In genomic region chr13:40673414-40673813, GRCh38 we compare ENCODE assay signal across 19 cellular contexts. TPM values are rescaled to one million over a fixed set of nuclear protein-coding genes. Genes with fewer than 3 reads are reported as not detected.
A peak's percentile ranks its signal among the peaks of the same experiment; 100 is the strongest.
DNase-seq lines count a peak whose midpoint lies in the region; ATAC-seq, FAIRE-seq and TF ChIP-seq lines count a peak whose summit lies in the region.
"Had no signal": no experiment of that assay in that cellular context is flagged by ENCODE, and none has a peak within 500 bp of the region (broad histone marks: within the 10 kb centered on the region; RNA-seq: fewer than 3 reads in every experiment).

No MANE protein-coding gene starts in this region.

- DNase-seq in activated naive CD4-positive, alpha-beta T cell (lab: John Stamatoyannopoulos, UW), result no peak
- DNase-seq in Karpas-422 (no peak), K562 (ENCODE audit: extremely low read depth in 1 of 4, low spot score in 3 of 4) (no peak), prostate gland (ENCODE audit: low spot score) (no peak), dermis blood vessel endothelial cell (no peak)
- DNase-seq: 8988T; CD8-positive, alpha-beta memory T cell; DMS79; MM.1S; NCI-H1105; NCI-H2107; NCI-H524 treated with DMSO at 0.1 percent for 48 hours; SIG-M5 had no signal

- no peaks in the 10 kb centered on the region for H4K20me1 ChIP-seq in Karpas-422 (ENCODE audit: insufficient read depth, low read depth, low read length)
- no peaks in the 10 kb centered on the region for H4K20me1 ChIP-seq in K562 (replicated peaks; ENCODE audit: control insufficient read depth, insufficient read depth, low read length)
- H4K20me1 ChIP-seq: BLaER1 had no signal

- H3K36me3 Mint-ChIP-seq in activated naive CD4-positive, alpha-beta T cell treated with anti-CD3 and anti-CD28 coated beads, Interleukin-2, amount 50 U/mL, for 24 hours, result no peaks in the 10 kb centered on the region
- no peaks in the 10 kb centered on the region for H3K36me3 Mint-ChIP-seq in stimulated activated memory B cell treated with anti-CD40 and anti-IgM and Interleukin-4, amounts not matched to agents 10 μg/mL and 1 μg/mL and 100 μg/mL, for 72 hours
- H3K36me3 Mint-ChIP-seq: CD8-positive, alpha-beta memory T cell had no signal

- H3K4me1 ChIP-seq in Karpas-422 (ENCODE audit: low read length) (peaks cover 36% of the 10 kb centered on the region), K562 (replicated peaks in 1 of 2; ENCODE audit: control insufficient read depth in 2 of 2, insufficient read depth in 2 of 2, low read length in 2 of 2) (peaks cover 2 to 14% of the 10 kb centered on the region in 2 experiments; a peak in 2 of 5 replicates), iPS-20b (ENCODE audit: insufficient read depth, low read length) (peaks cover 47% of the 10 kb centered on the region), prostate gland (replicated peaks) (no peaks in the 10 kb centered on the region)

- no TSS peak for BruUV-seq in K562 (replicated peaks; lab: Mats Ljungman, UMichigan)

- ATAC-seq in K562, result no peak
- no peak for ATAC-seq in stimulated activated memory B cell treated with anti-CD40 and anti-IgM and Interleukin-4, amounts not matched to agents 10 μg/mL and 1 μg/mL and 100 μg/mL, for 72 hours

- H3K4me2 ChIP-seq in Karpas-422 (ENCODE audit: low read depth, low read length, poor library complexity, severe bottlenecking) (no peak overlapping the region), K562 (ENCODE audit: insufficient read depth, low read length) (no peak overlapping the region)
- H3K4me2 ChIP-seq: BLaER1 had no signal

- H3K4me3 ChIP-seq in Karpas-422 (ENCODE audit: low read length) (no peak overlapping the region), K562 (no peak overlapping the region), iPS-20b (ENCODE audit: low read length) (peak overlapping the region; percentile 44; the same call in 1 of the 2 replicates), prostate gland (no peak overlapping the region)
- H3K4me3 ChIP-seq: BLaER1 had no signal

- H3K9me3 ChIP-seq in Karpas-422 (ENCODE audit: low read length) (no peaks in the 10 kb centered on the region), K562 (replicated peaks; ENCODE audit: control insufficient read depth, insufficient read depth, low read depth, low read length) (no peaks in the 10 kb centered on the region), iPS-20b (ENCODE audit: insufficient read depth, low read depth, low read length) (no peaks in the 10 kb centered on the region), prostate gland (no peaks in the 10 kb centered on the region)
- H3K9me3 ChIP-seq: BLaER1 had no signal

- no peak for TF ChIP-seq POLR2A in K562 (conservative IDR thresholded peaks at IDR 0.05)
- no peak for TF ChIP-seq POLR2A in prostate gland (IDR thresholded peaks at IDR 0.05)

- intact Hi-C loops in K562 (cut with micrococcal nuclease) (no loop called here), prostate gland (cut with DNase I) (no loop called here)

- no peaks in the 10 kb centered on the region for H3K9me1 ChIP-seq in K562 (ENCODE audit: control insufficient read depth, insufficient read depth, low read length)

- H3K27ac ChIP-seq in Karpas-422 (ENCODE audit: low read length) (peak overlapping the region; percentile 74), K562 (ENCODE audit: extremely low read depth, low read depth, low read length) (no peak overlapping the region), iPS-20b (ENCODE audit: low read length) (peak overlapping the region; percentile 87), prostate gland (no peak overlapping the region)
- H3K27ac ChIP-seq: BLaER1 had no signal

- TF ChIP-seq RAD21 in K562 (CRISPR knock-in tag; conservative IDR thresholded peaks at IDR 0.05 in 1 of 2, IDR thresholded peaks at IDR 0.05 in 1 of 2), result no peak

- H3K9ac ChIP-seq in Karpas-422 (ENCODE audit: low read length) (no peak overlapping the region), K562 (ENCODE audit: insufficient read depth in 1 of 2, low read depth in 2 of 2, low read length in 2 of 2) (no peak overlapping the region), iPS-20b (ENCODE audit: low read depth, low read length) (peak overlapping the region; percentile 54; the same call in 1 of the 2 replicates)
- H3K9ac ChIP-seq: BLaER1 had no signal

- H3K27me3 Mint-ChIP-seq in activated naive CD4-positive, alpha-beta T cell treated with anti-CD3 and anti-CD28 coated beads, Interleukin-2, amount 50 U/mL, for 24 hours, result no peaks in the 10 kb centered on the region
- H3K27me3 Mint-ChIP-seq in stimulated activated memory B cell treated with anti-CD40 and anti-IgM and Interleukin-4, amounts not matched to agents 10 μg/mL and 1 μg/mL and 100 μg/mL, for 72 hours, result no peaks in the 10 kb centered on the region
- H3K27me3 Mint-ChIP-seq: CD8-positive, alpha-beta memory T cell had no signal

- no peaks in the 10 kb centered on the region for H3K79me2 ChIP-seq in Karpas-422 (ENCODE audit: low read length)
- H3K79me2 ChIP-seq in K562 (ENCODE audit: control insufficient read depth, insufficient read depth, low read length), result no peaks in the 10 kb centered on the region

- H3K9me3 Mint-ChIP-seq in activated naive CD4-positive, alpha-beta T cell treated with anti-CD3 and anti-CD28 coated beads, Interleukin-2, amount 50 U/mL, for 24 hours, result no peaks in the 10 kb centered on the region
- no peaks in the 10 kb centered on the region for H3K9me3 Mint-ChIP-seq in stimulated activated memory B cell treated with anti-CD40 and anti-IgM and Interleukin-4, amounts not matched to agents 10 μg/mL and 1 μg/mL and 100 μg/mL, for 72 hours
- H3K9me3 Mint-ChIP-seq: CD8-positive, alpha-beta memory T cell had no signal

- peak overlapping the region; percentile 55 for H3K27ac Mint-ChIP-seq in activated naive CD4-positive, alpha-beta T cell treated with anti-CD3 and anti-CD28 coated beads, Interleukin-2, amount 50 U/mL, for 24 hours
- no peak overlapping the region for H3K27ac Mint-ChIP-seq in stimulated activated memory B cell treated with anti-CD40 and anti-IgM and Interleukin-4, amounts not matched to agents 10 μg/mL and 1 μg/mL and 100 μg/mL, for 72 hours
- H3K27ac Mint-ChIP-seq: CD8-positive, alpha-beta memory T cell had no signal

- H3K4me1 Mint-ChIP-seq in activated naive CD4-positive, alpha-beta T cell treated with anti-CD3 and anti-CD28 coated beads, Interleukin-2, amount 50 U/mL, for 24 hours, result peaks cover 38% of the 10 kb centered on the region
- H3K4me1 Mint-ChIP-seq in stimulated activated memory B cell treated with anti-CD40 and anti-IgM and Interleukin-4, amounts not matched to agents 10 μg/mL and 1 μg/mL and 100 μg/mL, for 72 hours, result peaks cover 2% of the 10 kb centered on the region

- no peaks in the 10 kb centered on the region for H3K36me3 ChIP-seq in Karpas-422 (ENCODE audit: insufficient read depth, low read length)
- H3K36me3 ChIP-seq in K562 (ENCODE audit: control insufficient read depth, insufficient read depth, low read length), result no peaks in the 10 kb centered on the region
- no peaks in the 10 kb centered on the region for H3K36me3 ChIP-seq in iPS-20b (ENCODE audit: insufficient read depth, low read depth, low read length)
- H3K36me3 ChIP-seq in prostate gland, result no peaks in the 10 kb centered on the region
- H3K36me3 ChIP-seq: BLaER1 had no signal

- TF ChIP-seq CTCF in K562 (IDR thresholded peaks at IDR 0.05 in 2 of 3, conservative IDR thresholded peaks at IDR 0.05 in 1 of 3; ENCODE audit: insufficient read depth in 2 of 3, low read depth in 1 of 3, low read length in 3 of 3) (no peak), prostate gland (IDR thresholded peaks at IDR 0.05) (no peak)

- CTCF ChIA-PET in K562 (lab: Yijun Ruan, JAX; ENCODE audit: low intra/inter-chr PET ratio), result no interaction called here

- H3K9me2 ChIP-seq in Karpas-422 (replicated peaks; ENCODE audit: insufficient read depth, low read length), result no peaks in the 10 kb centered on the region

- no peak for FAIRE-seq in K562 (lab: Jason Lieb, UNC)
- FAIRE-seq: D721Med, RCC 7860 had no signal

- POLR2A ChIA-PET in K562 (lab: Yijun Ruan, JAX), result interaction anchor here (0.7 kb wide), 1 partner anchor 1578 kb away, joined by 3 read pairs; no protein-coding TSS in a partner anchor

- H3K27me3 ChIP-seq in Karpas-422 (ENCODE audit: low read length) (no peaks in the 10 kb centered on the region), K562 (ENCODE audit: control insufficient read depth in 2 of 2, insufficient read depth in 2 of 2, low read length in 2 of 2) (no peaks in the 10 kb centered on the region), iPS-20b (ENCODE audit: insufficient read depth, low read length) (no peaks in the 10 kb centered on the region), prostate gland (replicated peaks; ENCODE audit: insufficient read depth) (no peaks in the 10 kb centered on the region)
- H3K27me3 ChIP-seq: BLaER1 had no signal

- in situ Hi-C loops in K562 (cut with MboI), result no loop called here

- no peak for TF ChIP-seq EP300 in K562 (IDR thresholded peaks at IDR 0.05; ENCODE audit: low read length)

- no peak overlapping the region for H2AFZ ChIP-seq in Karpas-422 (ENCODE audit: low read length)
- 0 out of 2 replicates have a peak overlapping the region, but pooled peaks have one; percentile 24 for H2AFZ ChIP-seq in K562 (ENCODE audit: low read depth, low read length)

- H3K4me3 Mint-ChIP-seq in activated naive CD4-positive, alpha-beta T cell treated with anti-CD3 and anti-CD28 coated beads, Interleukin-2, amount 50 U/mL, for 24 hours, result peak overlapping the region; percentile 33
- no peak overlapping the region for H3K4me3 Mint-ChIP-seq in stimulated activated memory B cell treated with anti-CD40 and anti-IgM and Interleukin-4, amounts not matched to agents 10 μg/mL and 1 μg/mL and 100 μg/mL, for 72 hours
- H3K4me3 Mint-ChIP-seq: CD8-positive, alpha-beta memory T cell had no signal

RNA-seq across cellular contexts. Expression of gene FOXO1, which starts 7.0 kb away (rescaled TPM):
- total RNA-seq in Karpas-422 (2014; rRNA removed; shearing (Covaris generic); ENCODE audit: low replicate concordance), result 27.6 and 51.6 TPM in 2 replicates
- 1.1 and 2.1 TPM in 2 replicates for total RNA-seq in K562 (2011; cell fraction: chromatin; rRNA removed; ENCODE audit: low replicate concordance)
- total RNA-seq in K562 (2011; cell fraction: nucleolus; rRNA removed), result 1.2 TPM in 2 replicates
- total RNA-seq in K562 (2011; cell fraction: nucleoplasm; rRNA removed), result 1.5 and 2.4 TPM in 2 replicates
- total RNA-seq in K562 (2014; rRNA removed) (0.18 and 0.33 TPM in 2 replicates), K562 (2014; rRNA removed; fragmentation: Illumina TruSeq; extraction: Trizol) (0.25 and 0.41 TPM in 2 replicates), K562 (2015; rRNA removed; fragmentation: Illumina TruSeq; extraction: Trizol) (0.04 and 0.15 TPM in 2 replicates), K562 (2021) (0.67 and 0.73 TPM in 2 replicates), prostate gland (10 to 100 TPM; 23.5 to 46.1 TPM), dermis blood vessel endothelial cell (35.4 and 60.4 TPM in 2 replicates)
- polyA plus RNA-seq in K562 (2011; rRNA removed) (0.53 and 1.2 TPM in 2 replicates), K562 (2014; fragmentation: Illumina TruSeq; extraction: Trizol) (0.43 and 0.48 TPM in 2 replicates), K562 (2014; fragmentation: Nextera tagmentation; extraction: Ambion mirVana) (under 1 TPM; 0.10 to 0.20 TPM), K562 (2014; rRNA removed) (0.13 and 0.36 TPM in 2 replicates)
- polyA plus RNA-seq in K562 (2011; cell fraction: cytosol; rRNA removed), result 0.51 and 0.83 TPM in 2 replicates
- polyA plus RNA-seq in K562 (2011; cell fraction: nucleus; rRNA removed), result 0.58 and 1.2 TPM in 2 replicates
- 0.18 and 0.20 TPM in 2 replicates for polyA plus RNA-seq in K562 (2012)
- polyA minus RNA-seq in K562 (2011; rRNA and poly(A)+ RNA removed), result 1.1 and 3.7 TPM in 2 replicates
- polyA minus RNA-seq in K562 (2011; cell fraction: cytosol; rRNA and poly(A)+ RNA removed), result 1.4 and 1.5 TPM in 2 replicates
- 0.54 and 1.7 TPM in 2 replicates for polyA minus RNA-seq in K562 (2011; cell fraction: nucleus; rRNA and poly(A)+ RNA removed)

Comparison
In these comparisons a context has a peak if more than half of its experiments do, and no peak if none do; other contexts are left out.
1. H3K27ac ChIP-seq: peak in Karpas-422 (single experiment) and iPS-20b (single experiment); none in K562 (single experiment) and prostate gland (0 of 2).